Comparison of ENCODE assay signal across 8 cellular contexts in genomic region chr5:7745882-7746735, GRCh38.
DNase-seq lines count a peak whose midpoint lies in the region; ATAC-seq and TF ChIP-seq lines count a peak whose summit lies in the region.

No MANE protein-coding gene starts in this region.

- no peaks in the 10 kb centered on the region for H3K36me3 ChIP-seq in smooth muscle cell (ENCODE audit: low read depth)

- TF ChIP-seq CTCF in LNCaP clone FGC (IDR thresholded peaks at IDR 0.05; ENCODE audit: control insufficient read depth, extremely low read depth, insufficient read depth), result peak; percentile 84
- peak; percentile 89 for TF ChIP-seq CTCF in astrocyte of the spinal cord (IDR thresholded peaks at IDR 0.05; ENCODE audit: low read depth, low read length)
- peak; percentile 94 for TF ChIP-seq CTCF in smooth muscle cell (IDR thresholded peaks at IDR 0.05; ENCODE audit: borderline replicate concordance, insufficient read depth, poor library complexity, severe bottlenecking)

- H3K4me3 ChIP-seq in LNCaP clone FGC (ENCODE audit: low read depth, low read length) (no peak overlapping the region), astrocyte of the spinal cord (ENCODE audit: low read depth, low read length) (no peak overlapping the region), smooth muscle cell (no peak overlapping the region)

- no peaks in the 10 kb centered on the region for H3F3A ChIP-seq in smooth muscle cell (ENCODE audit: low read depth)

- H3K27me3 ChIP-seq in smooth muscle cell (ENCODE audit: low read depth), result no peaks in the 10 kb centered on the region

- H3K4me1 ChIP-seq in smooth muscle cell (ENCODE audit: low read depth), result no peaks in the 10 kb centered on the region

- peak overlapping the region; percentile 23 for H2AFZ ChIP-seq in smooth muscle cell (ENCODE audit: low read depth)

- no peaks in the 10 kb centered on the region for H4K20me1 ChIP-seq in smooth muscle cell (ENCODE audit: low read depth)

- no peaks in the 10 kb centered on the region for H3K79me2 ChIP-seq in smooth muscle cell (ENCODE audit: low read depth)

- ATAC-seq in HG02981 (IDR thresholded peaks at IDR 0.05; ENCODE audit: unreplicated experiment), result no peak

- H3K9me3 ChIP-seq in smooth muscle cell (replicated peaks; ENCODE audit: low read depth), result no peaks in the 10 kb centered on the region

- no peak overlapping the region for H3K27ac ChIP-seq in smooth muscle cell (ENCODE audit: low read depth)

- H3K4me2 ChIP-seq in smooth muscle cell, result no peak overlapping the region

- no peak overlapping the region for H3K9ac ChIP-seq in smooth muscle cell (ENCODE audit: low read depth)

- in situ Hi-C loops in astrocyte of the spinal cord (cut with HindIII; ENCODE audit: low sequenced_read_pairs), result no loop called here

- DNase-seq in SIG-M5 treated with dmso at 0.1 percent for 504 hours (lab: John Stamatoyannopoulos, UW; ENCODE audit: unreplicated experiment) (peak; percentile 41), SIG-M5 (lab: John Stamatoyannopoulos, UW) (no peak), LNCaP clone FGC (ENCODE audit: low read depth) (no peak), RKO (ENCODE audit: low spot score) (peak; percentile 60), astrocyte of the spinal cord (ENCODE audit: low read depth, low spot score) (peak; percentile 77), iPS DF 4.7 (ENCODE audit: extremely low read depth, low spot score) (peak; percentile 71), smooth muscle cell (lab: John Stamatoyannopoulos, UW; ENCODE audit: unreplicated experiment) (peak; percentile 37)

- WGBS in smooth muscle cell (ENCODE audit: low lambda C conversion rate), result 47% methylated on average over 14 of the region's 14 CpGs

Comparison
In these comparisons a context has a peak if more than half of its experiments do, and no peak if none do; other contexts are left out.
1. DNase-seq: peak in SIG-M5 treated with dmso at 0.1 percent for 504 hours (single experiment), RKO (single experiment), astrocyte of the spinal cord (single experiment), iPS DF 4.7 (single experiment) and smooth muscle cell (single experiment); none in SIG-M5 (single experiment) and LNCaP clone FGC (single experiment).
2. Peak in every context shown above with its lines, with median percentiles within 50 percentile points of each other: CTCF ChIP-seq.